ENCODE assay signal across 1 cellular context in genomic region chr19:50358483-50359431, GRCh38.
TF ChIP-seq lines count a peak whose summit lies in the region.

No MANE protein-coding gene starts in this region.

TF ChIP-seq in GM12878, 131 proteins besides CTCF, POLR2A, EP300 and RAD21 (continued from another document):
- TF ChIP-seq, protein P1, sequence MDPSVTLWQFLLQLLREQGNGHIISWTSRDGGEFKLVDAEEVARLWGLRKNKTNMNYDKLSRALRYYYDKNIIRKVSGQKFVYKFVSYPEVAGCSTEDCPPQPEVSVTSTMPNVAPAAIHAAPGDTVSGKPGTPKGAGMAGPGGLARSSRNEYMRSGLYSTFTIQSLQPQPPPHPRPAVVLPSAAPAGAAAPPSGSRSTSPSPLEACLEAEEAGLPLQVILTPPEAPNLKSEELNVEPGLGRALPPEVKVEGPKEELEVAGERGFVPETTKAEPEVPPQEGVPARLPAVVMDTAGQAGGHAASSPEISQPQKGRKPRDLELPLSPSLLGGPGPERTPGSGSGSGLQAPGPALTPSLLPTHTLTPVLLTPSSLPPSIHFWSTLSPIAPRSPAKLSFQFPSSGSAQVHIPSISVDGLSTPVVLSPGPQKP (IDR thresholded peaks at IDR 0.05; ENCODE audit: low read depth, low read length), result no peak
- TF ChIP-seq SIN3A (IDR thresholded peaks at IDR 0.05; ENCODE audit: low read depth, low read length) (no peak; the same call in 1 of the 2 replicates), ZNF217 (IDR thresholded peaks at IDR 0.05) (peak; percentile 16; the same call in 1 of the 2 replicates), POLR2AphosphoS5 (IDR thresholded peaks at IDR 0.05; ENCODE audit: low read length) (peak; percentile 64), IKZF2 (IDR thresholded peaks at IDR 0.05) (peak; percentile 31 to 35; a peak in 2 of 4 replicates), ZNF24 (IDR thresholded peaks at IDR 0.05) (no peak), PKNOX1 (IDR thresholded peaks at IDR 0.05) (peak; percentile 28; the same call in 1 of the 2 replicates), E2F8 (IDR thresholded peaks at IDR 0.05; ENCODE audit: low read depth, partially characterized antibody) (peak; percentile 89), RAD51 (IDR thresholded peaks at IDR 0.05) (0 out of 2 replicates have a peak, but pooled peaks have one; percentile 35), NKRF (conservative IDR thresholded peaks at IDR 0.05) (no peak; the same call in 1 of the 2 replicates), JUNB (IDR thresholded peaks at IDR 0.05) (peak; percentile 43; the same call in 1 of the 2 replicates), IKZF1 (conservative IDR thresholded peaks at IDR 0.05) (peak; percentile 31), CREM (IDR thresholded peaks at IDR 0.05; ENCODE audit: low read depth) (peak; percentile 99), NRF1 (conservative IDR thresholded peaks at IDR 0.05; ENCODE audit: low read depth, low read length) (peak; percentile 83), ATF7 (IDR thresholded peaks at IDR 0.05; ENCODE audit: low read depth) (peak; percentile 100)
- TF ChIP-seq, protein P2, sequence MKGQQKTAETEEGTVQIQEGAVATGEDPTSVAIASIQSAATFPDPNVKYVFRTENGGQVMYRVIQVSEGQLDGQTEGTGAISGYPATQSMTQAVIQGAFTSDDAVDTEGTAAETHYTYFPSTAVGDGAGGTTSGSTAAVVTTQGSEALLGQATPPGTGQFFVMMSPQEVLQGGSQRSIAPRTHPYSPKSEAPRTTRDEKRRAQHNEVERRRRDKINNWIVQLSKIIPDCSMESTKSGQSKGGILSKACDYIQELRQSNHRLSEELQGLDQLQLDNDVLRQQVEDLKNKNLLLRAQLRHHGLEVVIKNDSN (IDR thresholded peaks at IDR 0.05; ENCODE audit: borderline replicate concordance, extremely low read length, insufficient read depth, low read depth, low read length), result no peak
